Comparison of ENCODE assay signal across 14 cellular contexts in the genomic region with DNA sequence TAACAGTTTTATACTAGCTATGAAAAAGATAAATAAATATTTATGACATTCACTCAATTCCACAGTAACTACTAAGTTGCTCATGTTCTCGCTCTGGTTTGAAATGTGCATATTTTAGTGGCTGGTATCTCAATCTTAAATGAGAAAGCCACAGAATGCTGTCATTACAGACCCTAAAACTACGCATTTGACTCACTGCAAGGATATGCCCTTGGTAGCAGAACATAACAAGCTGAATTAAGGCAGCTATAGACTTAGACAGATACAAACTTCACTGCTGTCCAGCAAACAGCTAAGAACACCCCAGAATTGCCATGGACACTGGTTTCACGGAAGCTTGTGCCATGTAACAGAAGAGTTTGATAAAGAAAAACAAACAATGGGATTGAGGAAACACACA. TPM values are rescaled to one million over a fixed set of nuclear protein-coding genes. Genes with fewer than 3 reads are reported as not detected.
DNase-seq lines count a peak whose midpoint lies in the region; ATAC-seq and TF ChIP-seq lines count a peak whose summit lies in the region.
"Had no signal": no experiment of that assay in that cellular context is flagged by ENCODE, and none has a peak within 500 bp of the region (broad histone marks: within the 10 kb centered on the region; RNA-seq: fewer than 3 reads in every experiment).

No MANE protein-coding gene starts in this region.

- no peak overlapping the region for H2BK120ac ChIP-seq in mesendoderm (ENCODE audit: low read depth, low read length)

- in situ Hi-C loops in G401 (cut with HindIII; ENCODE audit: low sequenced_read_pairs) = no loop called here

- H3K4me3 Mint-ChIP-seq in endodermal cell = no peak overlapping the region
- H3K4me3 Mint-ChIP-seq: CD4-positive, CD25-positive, alpha-beta regulatory T cell; GM23338 had no signal

- no peaks in the 10 kb centered on the region for H3K9me2 ChIP-seq in SK-N-SH

- H3K9me3 Mint-ChIP-seq in endodermal cell = no peaks in the 10 kb centered on the region
- H3K9me3 Mint-ChIP-seq: GM23338 had no signal

- H3K4me1 ChIP-seq in SK-N-SH (ENCODE audit: control insufficient read depth in 1 of 2, insufficient read depth in 2 of 2, low read depth in 1 of 2, low read length in 1 of 2) (no peaks in the 10 kb centered on the region), mesendoderm (ENCODE audit: control insufficient read depth, low read depth, low read length) (peaks cover 21% of the 10 kb centered on the region), endodermal cell (ENCODE audit: control insufficient read depth, insufficient read depth, low read length) (peaks cover 14% of the 10 kb centered on the region)
- H3K4me1 ChIP-seq: A549 had no signal

- peak overlapping the region; percentile 56 for H3K18ac ChIP-seq in mesendoderm (ENCODE audit: low read length)

- no peak overlapping the region for H4K5ac ChIP-seq in mesendoderm (ENCODE audit: low read length)

- H4K8ac ChIP-seq in mesendoderm (ENCODE audit: low read depth, low read length) = no peak overlapping the region

- ATAC-seq in left colon = no peak
- ATAC-seq: A549, GM23338 had no signal

- TF ChIP-seq CTCF in SK-N-SH (IDR thresholded peaks at IDR 0.05) (no peak), endodermal cell (conservative IDR thresholded peaks at IDR 0.05) (no peak)

- no peak for TF ChIP-seq EP300 in SK-N-SH (IDR thresholded peaks at IDR 0.05; ENCODE audit: borderline replicate concordance in 1 of 2, low read depth in 1 of 2, low read length in 1 of 2)

- no peak for TF ChIP-seq RAD21 in SK-N-SH (IDR thresholded peaks at IDR 0.05; ENCODE audit: low read length)

- peaks cover 53% of the 10 kb centered on the region for H3K4me1 Mint-ChIP-seq in endodermal cell
- H3K4me1 Mint-ChIP-seq: CD4-positive, CD25-positive, alpha-beta regulatory T cell had no signal

- no peak overlapping the region for H2BK5ac ChIP-seq in mesendoderm (ENCODE audit: low read length)

- H3K27ac Mint-ChIP-seq in endodermal cell = no peak overlapping the region
- H3K27ac Mint-ChIP-seq: CD4-positive, CD25-positive, alpha-beta regulatory T cell; GM23338 had no signal

- H3K27me3 ChIP-seq in SK-N-SH (ENCODE audit: insufficient read depth) (no peaks in the 10 kb centered on the region), mesendoderm (ENCODE audit: insufficient read depth, low read length, poor library complexity) (no peaks in the 10 kb centered on the region), endodermal cell (ENCODE audit: control insufficient read depth, insufficient read depth, low read length, poor library complexity, severe bottlenecking) (no peaks in the 10 kb centered on the region)
- H3K27me3 ChIP-seq: BLaER1 treated with 17β-estradiol and CSF1 and Interleukin-3, amounts not matched to agents 10 nM and 100 nM had no signal

- H3K27me3 Mint-ChIP-seq in endodermal cell (ENCODE audit: insufficient read depth) = no peaks in the 10 kb centered on the region
- H3K27me3 Mint-ChIP-seq: CD4-positive, CD25-positive, alpha-beta regulatory T cell had no signal

- H3K79me2 ChIP-seq in SK-N-SH (ENCODE audit: insufficient read depth) (no peaks in the 10 kb centered on the region), mesendoderm (ENCODE audit: control insufficient read depth, insufficient read depth, low read length) (peaks cover 57% of the 10 kb centered on the region)

- 70% methylated on average over 3 of the region's 3 CpGs for WGBS in SK-N-SH (ENCODE audit: low lambda C conversion rate)
- no CpG with 5 or more reads among the region's 3 CpGs for WGBS in mesendoderm (ENCODE audit: extremely low coverage, insufficient coverage, low lambda C conversion rate)
- WGBS in endodermal cell (ENCODE audit: insufficient coverage in 1 of 2, insufficient read length in 1 of 2), 2 experiments = 76 to 94% methylated on average over 2 to 3 of the region's 3 CpGs

- no peak overlapping the region for H3K56ac ChIP-seq in mesendoderm (ENCODE audit: low read length)

- no peak overlapping the region for H2BK15ac ChIP-seq in mesendoderm (replicated peaks; ENCODE audit: low read depth)

- H3K36me3 Mint-ChIP-seq in endodermal cell (ENCODE audit: low read depth) = no peaks in the 10 kb centered on the region
- H3K36me3 Mint-ChIP-seq: CD4-positive, CD25-positive, alpha-beta regulatory T cell had no signal

- H3K4me3 ChIP-seq in SK-N-SH (ENCODE audit: low read depth in 2 of 2, low read length in 1 of 2) (no peak overlapping the region; a peak in 1 of 4 replicates), mesendoderm (ENCODE audit: low read length) (no peak overlapping the region), endodermal cell (ENCODE audit: low read length) (no peak overlapping the region)
- H3K4me3 ChIP-seq: A549; BLaER1 treated with 17β-estradiol and CSF1 and Interleukin-3, amounts not matched to agents 10 nM and 100 nM; GM23338 had no signal

- DNase-seq in G401 (ENCODE audit: low spot score) = peak; percentile 25
- no peak for DNase-seq in SK-N-SH
- no peak for DNase-seq in mesendoderm
- no peak for DNase-seq in endodermal cell
- DNase-seq in DMS153 treated with DMSO at 0.1 percent for 48 hours (lab: John Stamatoyannopoulos, UW; ENCODE audit: unreplicated experiment) = no peak
- no peak for DNase-seq in left colon
- no peak for DNase-seq in caudate nucleus (lab: John Stamatoyannopoulos, UW)
- DNase-seq: CD4-positive, CD25-positive, alpha-beta regulatory T cell; H7; KBM-7 had no signal

- H3K4me2 ChIP-seq in SK-N-SH = no peak overlapping the region
- H3K4me2 ChIP-seq in mesendoderm (ENCODE audit: low read length) = no peak overlapping the region
- H3K4me2 ChIP-seq: A549; BLaER1 treated with 17β-estradiol and CSF1 and Interleukin-3, amounts not matched to agents 10 nM and 100 nM; GM23338 had no signal

- intact Hi-C loops in left colon (cut with DNase I, micrococcal nuclease) = no loop called here

- no peaks in the 10 kb centered on the region for H3K9me3 ChIP-seq in SK-N-SH
- H3K9me3 ChIP-seq in endodermal cell (ENCODE audit: control insufficient read depth, low read length) = no peaks in the 10 kb centered on the region
- H3K9me3 ChIP-seq: A549; BLaER1 treated with 17β-estradiol and CSF1 and Interleukin-3, amounts not matched to agents 10 nM and 100 nM had no signal

- H3K4ac ChIP-seq in mesendoderm (ENCODE audit: low read depth, low read length) = no peak overlapping the region

- no peaks in the 10 kb centered on the region for H3F3A ChIP-seq in SK-N-SH (replicated peaks; ENCODE audit: insufficient read depth)

- CTCF ChIA-PET in SK-N-SH (lab: Yijun Ruan, JAX) = interaction anchor here (1.5 kb wide), 1 partner anchor 16 kb away, joined by 3 read pairs; no protein-coding TSS in a partner anchor

- H3K79me1 ChIP-seq in mesendoderm (ENCODE audit: low read length) = peaks cover 29% of the 10 kb centered on the region

- H3K23ac ChIP-seq in mesendoderm (ENCODE audit: low read length) = no peak overlapping the region

- H3K36me3 ChIP-seq in SK-N-SH (replicated peaks in 1 of 2; ENCODE audit: control insufficient read depth in 1 of 2, insufficient read depth in 2 of 2, low read length in 1 of 2) (no peaks in the 10 kb centered on the region), mesendoderm (ENCODE audit: control insufficient read depth, insufficient read depth, low read length) (no peaks in the 10 kb centered on the region), endodermal cell (ENCODE audit: control insufficient read depth, insufficient read depth, low read length) (no peaks in the 10 kb centered on the region)
- H3K36me3 ChIP-seq: BLaER1 treated with 17β-estradiol and CSF1 and Interleukin-3, amounts not matched to agents 10 nM and 100 nM had no signal

- no peak overlapping the region for H2AFZ ChIP-seq in SK-N-SH (ENCODE audit: low read depth)
- H2AFZ ChIP-seq: GM23338 had no signal

- H4K20me1 ChIP-seq in SK-N-SH (ENCODE audit: insufficient read depth) = no peaks in the 10 kb centered on the region
- H4K20me1 ChIP-seq: BLaER1 treated with 17β-estradiol and CSF1 and Interleukin-3, amounts not matched to agents 10 nM and 100 nM had no signal

- H3K27ac ChIP-seq in SK-N-SH (ENCODE audit: low read depth in 2 of 2, low read length in 1 of 2) (no peak overlapping the region), mesendoderm (ENCODE audit: low read depth, low read length) (no peak overlapping the region), endodermal cell (ENCODE audit: low read depth, low read length) (no peak overlapping the region), caudate nucleus (ENCODE audit: low read depth, low read length) (no peak overlapping the region)
- H3K27ac ChIP-seq: A549; BLaER1 treated with 17β-estradiol and CSF1 and Interleukin-3, amounts not matched to agents 10 nM and 100 nM had no signal

- H3K9ac ChIP-seq in SK-N-SH (no peak overlapping the region), mesendoderm (ENCODE audit: low read length) (peak overlapping the region; percentile 20), endodermal cell (ENCODE audit: extremely low read depth, low read length, poor library complexity, severe bottlenecking) (no peak overlapping the region)
- H3K9ac ChIP-seq: BLaER1 treated with 17β-estradiol and CSF1 and Interleukin-3, amounts not matched to agents 10 nM and 100 nM had no signal

- POLR2A ChIA-PET in SK-N-SH (lab: Yijun Ruan, JAX) = no interaction called here

- peak overlapping the region; percentile 46 for H2AK5ac ChIP-seq in mesendoderm (ENCODE audit: low read length)

TF ChIP-seq in SK-N-SH, 30 proteins besides CTCF, POLR2A, EP300 and RAD21 (continues in another document):
- no peak for TF ChIP-seq RFX5 (IDR thresholded peaks at IDR 0.05; ENCODE audit: low read length)

RNA-seq across cellular contexts. Expression of gene DAB1, which starts 18.9 kb away (rescaled TPM):
- not detected in 2 replicates for total RNA-seq in G401 (2014; rRNA removed; shearing (Covaris generic))
- 2.3 and 2.9 TPM in 2 replicates for polyA plus RNA-seq in SK-N-SH (2012; rRNA removed)
- polyA plus RNA-seq in SK-N-SH (2012; cell fraction: cytosol; rRNA removed) = 3.1 TPM in 2 replicates
- polyA plus RNA-seq in SK-N-SH (2012; cell fraction: nucleus; rRNA removed) = 2.2 and 3.0 TPM in 2 replicates
- 41.9 TPM for polyA plus RNA-seq in mesendoderm (2013, experiment 1 of 2)
- 42.2 TPM for polyA plus RNA-seq in mesendoderm (2013, experiment 2 of 2)
- total RNA-seq in endodermal cell = 10 to 100 TPM; 32.0 to 36.2 TPM
- 10.8 TPM for polyA plus RNA-seq in endodermal cell (2013, experiment 1 of 2)
- polyA plus RNA-seq in endodermal cell (2013, experiment 2 of 2) = 11.5 TPM
- 1 to 10 TPM in 1 of 2 donors, under 1 TPM in 1; 0.64 to 2.2 TPM for total RNA-seq in left colon
- total RNA-seq: Daoy had no signal
- polyA plus RNA-seq: A549 had no signal

Comparison
In these comparisons a context has a peak if more than half of its experiments do, and no peak if none do; other contexts are left out.
1. RNA of gene DAB1, which starts 18.9 kb away (total RNA-seq): 32.0 to 36.2 TPM in endodermal cell; 0.64 to 2.2 TPM in left colon and not detected in G401; every median in the first group is over 10 times any median in the second.